In the genomic region with DNA sequence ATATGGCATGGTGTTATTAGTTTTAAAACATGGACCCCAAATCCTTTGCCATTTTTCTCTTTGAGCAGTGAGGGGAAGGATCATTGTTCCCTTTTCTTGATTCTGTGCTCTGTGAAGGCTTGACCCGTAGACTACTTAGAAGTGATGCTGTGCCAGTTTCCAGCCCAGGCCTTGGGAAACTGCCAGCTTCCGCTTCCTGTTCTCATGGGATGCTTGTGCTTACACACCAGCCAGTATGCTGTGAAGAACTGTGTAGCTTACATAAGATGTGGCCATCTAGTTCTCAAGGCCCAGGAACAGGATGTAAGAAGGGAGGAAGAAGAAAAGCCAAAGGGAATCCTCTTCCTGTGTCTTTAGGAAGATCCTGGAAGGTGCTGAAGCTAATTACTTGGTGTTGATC, we compare ENCODE assay signal across 10 cellular contexts.
DNase-seq lines count a peak whose midpoint lies in the region; ATAC-seq lines count a peak whose summit lies in the region.
"Had no signal": no experiment of that assay in that cellular context is flagged by ENCODE, and none has a peak within 500 bp of the region (broad histone marks: within the 10 kb centered on the region; RNA-seq: fewer than 3 reads in every experiment).

No MANE protein-coding gene starts in this region.

- DNase-seq in G401 (ENCODE audit: low spot score): peak; percentile 80
- peak in 49 of 56 donors; percentile 0 to 74 (median 18) for DNase-seq in amygdala (lab: John Stamatoyannopoulos, UW)
- DNase-seq in Right ventricle myocardium inferior (ENCODE audit: missing footprints): no peak
- peak; percentile 74 for DNase-seq in renal cortical epithelial cell (ENCODE audit: low read depth)
- no peak for DNase-seq in NCI-H2029 (lab: John Stamatoyannopoulos, UW)
- DNase-seq in NCI-H510A treated with DMSO at 0.1 percent for 48 hours (lab: John Stamatoyannopoulos, UW): no peak
- DNase-seq: DMS79 treated with DMSO at 0.1 percent for 48 hours, NCI-H524 treated with DMSO at 0.1 percent for 48 hours had no signal

- peak; percentile 90 for ATAC-seq in Right ventricle myocardium inferior
- ATAC-seq in HG03571 (IDR thresholded peaks at IDR 0.05; ENCODE audit: unreplicated experiment): no peak
- no peak for ATAC-seq in HG03378 (IDR thresholded peaks at IDR 0.05; ENCODE audit: unreplicated experiment)

- in situ Hi-C loops in G401 (cut with HindIII; ENCODE audit: low sequenced_read_pairs): no loop called here

- intact Hi-C loops in Right ventricle myocardium inferior (cut with DNase I): no loop called here

Comparison
In these comparisons a context has a peak if more than half of its experiments do, and no peak if none do; other contexts are left out.
1. DNase-seq: peak in G401 (single experiment), amygdala (49 of 56) and renal cortical epithelial cell (single experiment); none in Right ventricle myocardium inferior (single experiment), NCI-H2029 (single experiment) and NCI-H510A treated with DMSO at 0.1 percent for 48 hours (single experiment).